ENCODE assay signal across 15 cellular contexts in genomic region chr9:126170286-126170823, GRCh38.
DNase-seq lines count a peak whose midpoint lies in the region; TF ChIP-seq lines count a peak whose summit lies in the region.
"Had no signal": no experiment of that assay in that cellular context is flagged by ENCODE, and none has a peak within 500 bp of the region (broad histone marks: within the 10 kb centered on the region; RNA-seq: fewer than 3 reads in every experiment).

No MANE protein-coding gene starts in this region.

- H3K9me3 ChIP-seq in endodermal cell (ENCODE audit: control insufficient read depth, low read length) (no peaks in the 10 kb centered on the region), neuronal stem cell (replicated peaks in 1 of 2; ENCODE audit: control insufficient read depth in 2 of 2, insufficient read depth in 1 of 2, low read depth in 1 of 2, low read length in 2 of 2) (no peaks in the 10 kb centered on the region), mesenchymal stem cell (ENCODE audit: control insufficient read depth, low read length) (peaks cover 6% of the 10 kb centered on the region)

- H3K9me3 Mint-ChIP-seq in endodermal cell = no peaks in the 10 kb centered on the region
- no peaks in the 10 kb centered on the region for H3K9me3 Mint-ChIP-seq in type B pancreatic cell

- H3K27ac Mint-ChIP-seq in endodermal cell (no peak overlapping the region), type B pancreatic cell (no peak overlapping the region)

- H3K27me3 ChIP-seq in endodermal cell (ENCODE audit: control insufficient read depth, insufficient read depth, low read length, poor library complexity, severe bottlenecking) (no peaks in the 10 kb centered on the region), neuronal stem cell (ENCODE audit: control insufficient read depth in 3 of 3, insufficient read depth in 3 of 3, low read depth in 1 of 3, low read length in 3 of 3) (peaks cover 0 to 9% (median 0%) of the 10 kb centered on the region in 3 experiments), mesenchymal stem cell (ENCODE audit: control insufficient read depth in 1 of 2, insufficient read depth in 1 of 2, low read length in 2 of 2) (peaks cover 12 to 33% of the 10 kb centered on the region in 2 experiments), brain microvascular endothelial cell (replicated peaks) (no peaks in the 10 kb centered on the region)
- H3K27me3 ChIP-seq: BLaER1 treated with 17β-estradiol and CSF1 and Interleukin-3, amounts not matched to agents 10 nM and 100 nM had no signal

- H2AK5ac ChIP-seq in neuronal stem cell (ENCODE audit: low read depth, low read length) (no peak overlapping the region), mesenchymal stem cell (ENCODE audit: low read length, severe bottlenecking) (no peak overlapping the region)

- H3K4me3 ChIP-seq in endodermal cell (ENCODE audit: low read length) = no peak overlapping the region
- H3K4me3 ChIP-seq in neuronal stem cell (ENCODE audit: low read length in 2 of 2) = peak overlapping the region in 1 of 2 donors; percentile 49
- no peak overlapping the region for H3K4me3 ChIP-seq in mesenchymal stem cell (ENCODE audit: insufficient read depth in 1 of 2, low read depth in 1 of 2, low read length in 2 of 2)
- H3K4me3 ChIP-seq in brain microvascular endothelial cell (ENCODE audit: low read depth, low read length) = no peak overlapping the region
- H3K4me3 ChIP-seq: BLaER1 treated with 17β-estradiol and CSF1 and Interleukin-3, amounts not matched to agents 10 nM and 100 nM had no signal

- in situ Hi-C loops in brain microvascular endothelial cell (cut with HindIII; ENCODE audit: low pct_ligation_motif_present, low sequenced_read_pairs) = no loop called here

- H3K4me1 Mint-ChIP-seq in endodermal cell (no peaks in the 10 kb centered on the region), type B pancreatic cell (ENCODE audit: unreplicated experiment) (no peaks in the 10 kb centered on the region)
- H3K4me1 Mint-ChIP-seq: CD4-positive, CD25-positive, alpha-beta regulatory T cell had no signal

- H3K4me3 Mint-ChIP-seq in endodermal cell = no peak overlapping the region
- H3K4me3 Mint-ChIP-seq in type B pancreatic cell = no peak overlapping the region
- H3K4me3 Mint-ChIP-seq: IgD-negative memory B cell had no signal

- H2BK120ac ChIP-seq in neuronal stem cell (ENCODE audit: low read depth, low read length) = no peak overlapping the region
- no peak overlapping the region for H2BK120ac ChIP-seq in mesenchymal stem cell (ENCODE audit: low read depth, low read length)

- H2BK5ac ChIP-seq in neuronal stem cell (ENCODE audit: low read length) (no peak overlapping the region), mesenchymal stem cell (ENCODE audit: low read depth, low read length, poor library complexity, severe bottlenecking) (no peak overlapping the region)

- H2AFZ ChIP-seq in neuronal stem cell (ENCODE audit: low read length) (no peak overlapping the region), mesenchymal stem cell (ENCODE audit: low read depth, low read length) (no peak overlapping the region)

- H3K27ac ChIP-seq in endodermal cell (ENCODE audit: low read depth, low read length) = no peak overlapping the region
- no peak overlapping the region for H3K27ac ChIP-seq in neuronal stem cell (replicated peaks; ENCODE audit: low read length)
- H3K27ac ChIP-seq in mesenchymal stem cell (ENCODE audit: low read length, poor library complexity, severe bottlenecking) = no peak overlapping the region
- no peak overlapping the region for H3K27ac ChIP-seq in brain microvascular endothelial cell
- H3K27ac ChIP-seq: 22Rv1; BLaER1 treated with 17β-estradiol and CSF1 and Interleukin-3, amounts not matched to agents 10 nM and 100 nM had no signal

- H3K14ac ChIP-seq in neuronal stem cell (ENCODE audit: low read length) = no peak overlapping the region
- H3K14ac ChIP-seq in mesenchymal stem cell (ENCODE audit: low read length in 2 of 2) = no peak overlapping the region

- TF ChIP-seq CTCF in endodermal cell (conservative IDR thresholded peaks at IDR 0.05) (no peak), type B pancreatic cell (conservative IDR thresholded peaks at IDR 0.05) (no peak), brain microvascular endothelial cell (IDR thresholded peaks at IDR 0.05; ENCODE audit: low read depth, low read length, missing control alignments) (no peak)

- DNase-seq in activated CD8-positive, alpha-beta memory T cell treated with anti-CD3 and anti-CD28 coated beads, Interleukin-2, amount 50 U/mL, for 48 hours = peak; percentile 29
- DNase-seq in activated CD8-positive, alpha-beta memory T cell treated with anti-CD3 and anti-CD28 coated beads, Interleukin-2, amount 50 U/mL, for 4 hours = no peak
- DNase-seq in endodermal cell (peak; percentile 22), neuronal stem cell (ENCODE audit: low spot score) (no peak), type B pancreatic cell (ENCODE audit: extremely low spot score, unreplicated experiment) (peak; percentile 48), mesenchymal stem cell (no peak), NCI-H1417 (lab: John Stamatoyannopoulos, UW) (no peak), brain microvascular endothelial cell (no peak)
- DNase-seq: AML-193; CD4-positive, CD25-positive, alpha-beta regulatory T cell; DMS53; GF-D8 had no signal

- H3K36me3 Mint-ChIP-seq in endodermal cell (ENCODE audit: low read depth) (no peaks in the 10 kb centered on the region), type B pancreatic cell (no peaks in the 10 kb centered on the region)
- H3K36me3 Mint-ChIP-seq: CD4-positive, CD25-positive, alpha-beta regulatory T cell had no signal

- H3K4ac ChIP-seq in neuronal stem cell (ENCODE audit: low read length) = no peak overlapping the region
- H3K4ac ChIP-seq in mesenchymal stem cell (ENCODE audit: low read depth in 1 of 2, low read length in 2 of 2) = no peak overlapping the region

- peak overlapping the region; percentile 78 for H3K18ac ChIP-seq in neuronal stem cell (ENCODE audit: low read length)
- H3K18ac ChIP-seq in mesenchymal stem cell (ENCODE audit: low read depth in 1 of 2, low read length in 2 of 2) = no peak overlapping the region

- H3K27me3 Mint-ChIP-seq in endodermal cell (ENCODE audit: insufficient read depth) (peaks cover 12% of the 10 kb centered on the region), type B pancreatic cell (peaks cover 24% of the 10 kb centered on the region)

- H2BK12ac ChIP-seq in neuronal stem cell (ENCODE audit: low read length) (no peak overlapping the region), mesenchymal stem cell (ENCODE audit: low read length in 2 of 2) (no peak overlapping the region)

- H3K23ac ChIP-seq in neuronal stem cell (ENCODE audit: low read depth, low read length, poor library complexity) = no peak overlapping the region
- no peak overlapping the region for H3K23ac ChIP-seq in mesenchymal stem cell (ENCODE audit: low read length in 2 of 2)

- WGBS in endodermal cell (ENCODE audit: insufficient coverage in 1 of 2, insufficient read length in 1 of 2), 2 experiments = 91% methylated on average over 5 to 6 of the region's 6 CpGs
- WGBS in neuronal stem cell (ENCODE audit: extremely low coverage in 2 of 2, insufficient read length in 2 of 2, insufficient replicate concordance in 1 of 2), 2 donors = no CpG with 5 or more reads among the region's 6 CpGs
- WGBS in mesenchymal stem cell = 80% methylated on average over 6 of the region's 6 CpGs

- H3K36me3 ChIP-seq in endodermal cell (ENCODE audit: control insufficient read depth, insufficient read depth, low read length) = no peaks in the 10 kb centered on the region
- no peaks in the 10 kb centered on the region for H3K36me3 ChIP-seq in neuronal stem cell (replicated peaks in 1 of 2; ENCODE audit: control insufficient read depth in 2 of 2, insufficient read depth in 2 of 2, low read length in 2 of 2)
- H3K36me3 ChIP-seq in mesenchymal stem cell (ENCODE audit: control insufficient read depth in 1 of 2, insufficient read depth in 2 of 2, low read depth in 1 of 2, low read length in 2 of 2) = no peaks in the 10 kb centered on the region
- no peaks in the 10 kb centered on the region for H3K36me3 ChIP-seq in brain microvascular endothelial cell (replicated peaks)
- H3K36me3 ChIP-seq: BLaER1 treated with 17β-estradiol and CSF1 and Interleukin-3, amounts not matched to agents 10 nM and 100 nM had no signal

- H4K91ac ChIP-seq in neuronal stem cell (ENCODE audit: low read depth, low read length, poor library complexity) = no peak overlapping the region
- H4K91ac ChIP-seq in mesenchymal stem cell (ENCODE audit: low read length) = no peak overlapping the region

- peak overlapping the region; percentile 3 for H2BK15ac ChIP-seq in neuronal stem cell (ENCODE audit: low read length)
- H2BK15ac ChIP-seq in mesenchymal stem cell (ENCODE audit: low read depth, poor library complexity, severe bottlenecking) = no peak overlapping the region

- H3K4me2 ChIP-seq in neuronal stem cell (ENCODE audit: insufficient read depth, low read length, poor library complexity, severe bottlenecking) = no peak overlapping the region
- H3K4me2 ChIP-seq in mesenchymal stem cell (ENCODE audit: low read length, poor library complexity, severe bottlenecking) = no peak overlapping the region
- H3K4me2 ChIP-seq: BLaER1 treated with 17β-estradiol and CSF1 and Interleukin-3, amounts not matched to agents 10 nM and 100 nM had no signal

- no peaks in the 10 kb centered on the region for H3K4me1 ChIP-seq in endodermal cell (ENCODE audit: control insufficient read depth, insufficient read depth, low read length)
- no peaks in the 10 kb centered on the region for H3K4me1 ChIP-seq in neuronal stem cell (ENCODE audit: control insufficient read depth in 2 of 2, insufficient read depth in 1 of 2, low read depth in 1 of 2, low read length in 2 of 2)
- H3K4me1 ChIP-seq in mesenchymal stem cell (ENCODE audit: control insufficient read depth, insufficient read depth, low read depth, low read length) = no peaks in the 10 kb centered on the region

- H3K9ac ChIP-seq in endodermal cell (ENCODE audit: extremely low read depth, low read length, poor library complexity, severe bottlenecking) = no peak overlapping the region
- H3K9ac ChIP-seq in neuronal stem cell (ENCODE audit: low read depth, low read length, poor library complexity) = no peak overlapping the region
- no peak overlapping the region for H3K9ac ChIP-seq in mesenchymal stem cell (ENCODE audit: low read length)
- H3K9ac ChIP-seq: BLaER1 treated with 17β-estradiol and CSF1 and Interleukin-3, amounts not matched to agents 10 nM and 100 nM had no signal

- H4K8ac ChIP-seq in neuronal stem cell (ENCODE audit: low read depth, low read length) (no peak overlapping the region), mesenchymal stem cell (ENCODE audit: low read length) (no peak overlapping the region)

- H3K79me1 ChIP-seq in neuronal stem cell (ENCODE audit: low read depth, low read length) = no peaks in the 10 kb centered on the region
- H3K79me1 ChIP-seq in mesenchymal stem cell (replicated peaks; ENCODE audit: low read length, poor library complexity, severe bottlenecking) = no peaks in the 10 kb centered on the region

Comparison
In these comparisons a context has a peak if more than half of its experiments do, and no peak if none do; other contexts are left out.
1. DNase-seq: peak in activated CD8-positive, alpha-beta memory T cell treated with anti-CD3 and anti-CD28 coated beads, Interleukin-2, amount 50 U/mL, for 48 hours (single experiment), endodermal cell (single experiment) and type B pancreatic cell (single experiment); none in activated CD8-positive, alpha-beta memory T cell treated with anti-CD3 and anti-CD28 coated beads, Interleukin-2, amount 50 U/mL, for 4 hours (single experiment), neuronal stem cell (single experiment), mesenchymal stem cell (single experiment), NCI-H1417 (0 of 3) and brain microvascular endothelial cell (single experiment).